In genomic region chr3:175386630-175387029, GRCh38 we compare ENCODE assay signal across 15 cellular contexts.
DNase-seq lines count a peak whose midpoint lies in the region; ATAC-seq and TF ChIP-seq lines count a peak whose summit lies in the region.
"Had no signal": no experiment of that assay in that cellular context is flagged by ENCODE, and none has a peak within 500 bp of the region (broad histone marks: within the 10 kb centered on the region; RNA-seq: fewer than 3 reads in every experiment).

No MANE protein-coding gene starts in this region.

- H3K4me2 ChIP-seq in SK-N-SH, result no peak overlapping the region
- H3K4me2 ChIP-seq in smooth muscle cell, result peak overlapping the region; percentile 9

- H3K4me3 Mint-ChIP-seq in osteocyte (ENCODE audit: unreplicated experiment), result no peak overlapping the region
- H3K4me3 Mint-ChIP-seq: activated CD8-positive, alpha-beta T cell treated with anti-CD3 and anti-CD28 coated beads for 36 hours; activated naive CD4-positive, alpha-beta T cell treated with anti-CD3 and anti-CD28 coated beads, Interleukin-2, amount 10 ng/mL, durations not matched to agents 7 days and 5 days had no signal

- H3K36me3 ChIP-seq in SK-N-SH (replicated peaks in 1 of 2; ENCODE audit: control insufficient read depth in 1 of 2, insufficient read depth in 2 of 2, low read length in 1 of 2) (no peaks in the 10 kb centered on the region), smooth muscle cell (ENCODE audit: low read depth) (no peaks in the 10 kb centered on the region)
- H3K36me3 ChIP-seq: thoracic aorta had no signal

- no peak for TF ChIP-seq CTCF in SK-N-SH (IDR thresholded peaks at IDR 0.05)
- no peak for TF ChIP-seq CTCF in fibroblast of pulmonary artery (IDR thresholded peaks at IDR 0.05; ENCODE audit: low read length, missing control alignments)
- no peak for TF ChIP-seq CTCF in smooth muscle cell (IDR thresholded peaks at IDR 0.05; ENCODE audit: borderline replicate concordance, insufficient read depth, poor library complexity, severe bottlenecking)
- no peak for TF ChIP-seq CTCF in osteocyte (IDR thresholded peaks at IDR 0.05)

- H3K9me3 ChIP-seq in SK-N-SH (no peaks in the 10 kb centered on the region), smooth muscle cell (replicated peaks; ENCODE audit: low read depth) (no peaks in the 10 kb centered on the region)
- H3K9me3 ChIP-seq: mucosa of descending colon, thoracic aorta had no signal

- H3K9me2 ChIP-seq in SK-N-SH, result no peaks in the 10 kb centered on the region

- no peak overlapping the region for H3K9ac ChIP-seq in SK-N-SH
- H3K9ac ChIP-seq in smooth muscle cell (ENCODE audit: low read depth), result no peak overlapping the region

- H3K27ac ChIP-seq in SK-N-SH (ENCODE audit: low read depth in 2 of 2, low read length in 1 of 2) (peak overlapping the region in 1 of 2 experiments; percentile 48; a peak in 2 of 4 replicates), smooth muscle cell (ENCODE audit: low read depth) (peak overlapping the region; percentile 35)
- H3K27ac ChIP-seq: 22Rv1, thoracic aorta had no signal

- no peaks in the 10 kb centered on the region for H3K9me3 Mint-ChIP-seq in osteocyte (ENCODE audit: unreplicated experiment)
- H3K9me3 Mint-ChIP-seq: activated naive CD4-positive, alpha-beta T cell treated with anti-CD3 and anti-CD28 coated beads, Interleukin-2, amount 10 ng/mL, durations not matched to agents 7 days and 5 days had no signal

- no peaks in the 10 kb centered on the region for H4K20me1 ChIP-seq in SK-N-SH (ENCODE audit: insufficient read depth)
- no peaks in the 10 kb centered on the region for H4K20me1 ChIP-seq in smooth muscle cell (ENCODE audit: low read depth)

- no peak for ATAC-seq in GM21786 (IDR thresholded peaks at IDR 0.05; ENCODE audit: unreplicated experiment)
- ATAC-seq: activated CD8-positive, alpha-beta T cell treated with anti-CD3 and anti-CD28 coated beads for 36 hours; mucosa of descending colon had no signal

- H3K79me2 ChIP-seq in SK-N-SH (ENCODE audit: insufficient read depth) (no peaks in the 10 kb centered on the region), smooth muscle cell (ENCODE audit: low read depth) (no peaks in the 10 kb centered on the region)

- no peaks in the 10 kb centered on the region for H3K27me3 Mint-ChIP-seq in osteocyte (ENCODE audit: unreplicated experiment)
- H3K27me3 Mint-ChIP-seq: activated CD8-positive, alpha-beta T cell treated with anti-CD3 and anti-CD28 coated beads for 36 hours; activated naive CD4-positive, alpha-beta T cell treated with anti-CD3 and anti-CD28 coated beads, Interleukin-2, amount 10 ng/mL, durations not matched to agents 7 days and 5 days had no signal

- H3K36me3 Mint-ChIP-seq in osteocyte (ENCODE audit: unreplicated experiment), result no peaks in the 10 kb centered on the region
- H3K36me3 Mint-ChIP-seq: activated naive CD4-positive, alpha-beta T cell treated with anti-CD3 and anti-CD28 coated beads, Interleukin-2, amount 10 ng/mL, durations not matched to agents 7 days and 5 days had no signal

- peak in 1 of 2 experiments; percentile 82; a peak in 2 of 4 replicates for TF ChIP-seq EP300 in SK-N-SH (IDR thresholded peaks at IDR 0.05; ENCODE audit: borderline replicate concordance in 1 of 2, low read depth in 1 of 2, low read length in 1 of 2)

- peaks cover 2 to 4% of the 10 kb centered on the region in 2 experiments; a peak in 2 of 4 replicates for H3K4me1 ChIP-seq in SK-N-SH (ENCODE audit: control insufficient read depth in 1 of 2, insufficient read depth in 2 of 2, low read depth in 1 of 2, low read length in 1 of 2)
- H3K4me1 ChIP-seq in smooth muscle cell (ENCODE audit: low read depth), result no peaks in the 10 kb centered on the region

- H3F3A ChIP-seq in SK-N-SH (replicated peaks; ENCODE audit: insufficient read depth) (no peaks in the 10 kb centered on the region), smooth muscle cell (ENCODE audit: low read depth) (no peaks in the 10 kb centered on the region)

- H3K27me3 ChIP-seq in SK-N-SH (ENCODE audit: insufficient read depth) (no peaks in the 10 kb centered on the region), smooth muscle cell (ENCODE audit: low read depth) (no peaks in the 10 kb centered on the region)

- CTCF ChIA-PET in SK-N-SH (lab: Yijun Ruan, JAX), result no interaction called here

- H3K4me3 ChIP-seq in SK-N-SH (ENCODE audit: low read depth in 2 of 2, low read length in 1 of 2), result no peak overlapping the region
- no peak overlapping the region for H3K4me3 ChIP-seq in fibroblast of pulmonary artery (replicated peaks; ENCODE audit: low read depth, low read length)
- H3K4me3 ChIP-seq in smooth muscle cell, result no peak overlapping the region
- H3K4me3 ChIP-seq: mucosa of descending colon, thoracic aorta had no signal

- H3K27ac Mint-ChIP-seq in osteocyte (ENCODE audit: unreplicated experiment), result no peak overlapping the region
- H3K27ac Mint-ChIP-seq: activated CD8-positive, alpha-beta T cell treated with anti-CD3 and anti-CD28 coated beads for 36 hours; activated naive CD4-positive, alpha-beta T cell treated with anti-CD3 and anti-CD28 coated beads, Interleukin-2, amount 10 ng/mL, durations not matched to agents 7 days and 5 days had no signal

- peaks cover 21% of the 10 kb centered on the region for H3K4me1 Mint-ChIP-seq in osteocyte (ENCODE audit: unreplicated experiment)
- H3K4me1 Mint-ChIP-seq: activated naive CD4-positive, alpha-beta T cell treated with anti-CD3 and anti-CD28 coated beads, Interleukin-2, amount 10 ng/mL, durations not matched to agents 7 days and 5 days had no signal

- TF ChIP-seq RAD21 in SK-N-SH (IDR thresholded peaks at IDR 0.05; ENCODE audit: low read length), result no peak

- DNase-seq in DMS53 (lab: John Stamatoyannopoulos, UW), result peak; percentile 4
- DNase-seq in DMS53 treated with DMSO at 0.1 percent for 48 hours (lab: John Stamatoyannopoulos, UW; ENCODE audit: unreplicated experiment), result no peak
- DNase-seq in SK-N-SH, result no peak
- peak; percentile 90 for DNase-seq in fibroblast of pulmonary artery (ENCODE audit: low read depth)
- no peak for DNase-seq in smooth muscle cell (lab: John Stamatoyannopoulos, UW; ENCODE audit: unreplicated experiment)
- DNase-seq in osteocyte (ENCODE audit: extremely low spot score, unreplicated experiment), result no peak
- no peak for DNase-seq in dermis blood vessel endothelial cell
- DNase-seq: activated CD8-positive, alpha-beta T cell treated with anti-CD3 and anti-CD28 coated beads for 36 hours; activated naive CD4-positive, alpha-beta T cell treated with anti-CD3 and anti-CD28 coated beads, Interleukin-2, amount 10 ng/mL, durations not matched to agents 7 days and 5 days; mucosa of descending colon; NCI-H524 treated with DMSO at 0.1 percent for 48 hours; right cardiac atrium had no signal

- POLR2A ChIA-PET in SK-N-SH (lab: Yijun Ruan, JAX), result no interaction called here

- WGBS in SK-N-SH (ENCODE audit: low lambda C conversion rate), result 4% methylated on average over 3 of the region's 3 CpGs
- 5% methylated on average over 3 of the region's 3 CpGs for WGBS in smooth muscle cell (ENCODE audit: low lambda C conversion rate)

- H2AFZ ChIP-seq in SK-N-SH (ENCODE audit: low read depth), result peak overlapping the region; percentile 61; the same call in 1 of the 2 replicates
- no peak overlapping the region for H2AFZ ChIP-seq in smooth muscle cell (ENCODE audit: low read depth)

TF ChIP-seq in SK-N-SH, 30 proteins besides CTCF, POLR2A, EP300 and RAD21 (continues in another document):
- peak; percentile 74 for TF ChIP-seq MAX (IDR thresholded peaks at IDR 0.05; ENCODE audit: low read depth)
- TF ChIP-seq FOSL2 (IDR thresholded peaks at IDR 0.05; ENCODE audit: borderline replicate concordance, low read depth), result peak; percentile 95
- TF ChIP-seq FOXM1 (IDR thresholded peaks at IDR 0.05; ENCODE audit: low read depth), result no peak
- no peak for TF ChIP-seq ZBTB33 (IDR thresholded peaks at IDR 0.05; ENCODE audit: borderline replicate concordance, low read depth)
- TF ChIP-seq NRF1 (IDR thresholded peaks at IDR 0.05; ENCODE audit: low read depth, low read length), result no peak
- peak; percentile 65; the same call in 1 of the 2 replicates for TF ChIP-seq TEAD4 (IDR thresholded peaks at IDR 0.05; ENCODE audit: borderline replicate concordance, insufficient read depth)
- TF ChIP-seq FOXJ3 (CRISPR knock-in tag; IDR thresholded peaks at IDR 0.05), result no peak
- peak; percentile 45; the same call in 1 of the 2 replicates for TF ChIP-seq NFIC (IDR thresholded peaks at IDR 0.05; ENCODE audit: borderline replicate concordance)
- no peak; the same call in 1 of the 2 replicates for TF ChIP-seq POLR2AphosphoS5 (IDR thresholded peaks at IDR 0.05; ENCODE audit: low read depth, low read length)
- peak; percentile 92 for TF ChIP-seq JUND (IDR thresholded peaks at IDR 0.05)
- TF ChIP-seq RCOR1 (IDR thresholded peaks at IDR 0.05; ENCODE audit: low read length), result no peak
- TF ChIP-seq RFX5 (IDR thresholded peaks at IDR 0.05; ENCODE audit: low read length), result no peak
- TF ChIP-seq SIN3A (IDR thresholded peaks at IDR 0.05; ENCODE audit: borderline replicate concordance, low read depth, low read length), result no peak
- TF ChIP-seq EZH2phosphoT487 (IDR thresholded peaks at IDR 0.05; ENCODE audit: borderline replicate concordance, low read depth), result no peak
- TF ChIP-seq GATA2 (CRISPR knock-in tag; IDR thresholded peaks at IDR 0.05), result no peak
- peak; percentile 74 for TF ChIP-seq TCF12 (IDR thresholded peaks at IDR 0.05)
- no peak for TF ChIP-seq MXI1 (IDR thresholded peaks at IDR 0.05; ENCODE audit: low read depth, low read length)

Comparison
In these comparisons a context has a peak if more than half of its experiments do, and no peak if none do; other contexts are left out.
1. DNase-seq: peak in DMS53 (single experiment) and fibroblast of pulmonary artery (single experiment); none in DMS53 treated with DMSO at 0.1 percent for 48 hours (single experiment), SK-N-SH (single experiment), smooth muscle cell (single experiment), osteocyte (single experiment) and dermis blood vessel endothelial cell (single experiment).